Comparison of ENCODE assay signal across 13 cellular contexts in genomic region chr3:50255251-50255615, GRCh38. TPM values are rescaled to one million over a fixed set of nuclear protein-coding genes. Genes with fewer than 3 reads are reported as not detected.
DNase-seq lines count a peak whose midpoint lies in the region; FAIRE-seq and TF ChIP-seq lines count a peak whose summit lies in the region.
"Had no signal": no experiment of that assay in that cellular context is flagged by ENCODE, and none has a peak within 500 bp of the region (broad histone marks: within the 10 kb centered on the region; RNA-seq: fewer than 3 reads in every experiment).

No MANE protein-coding gene starts in this region.

- TF ChIP-seq POLR2A in prostate gland (IDR thresholded peaks at IDR 0.05) (no peak), vagina (IDR thresholded peaks at IDR 0.05) (no peak)

- H3K36me3 ChIP-seq in right atrium auricular region (peaks cover 59% of the 10 kb centered on the region), prostate gland (peaks cover 19 to 21% of the 10 kb centered on the region in 2 donors), vagina (peaks cover 0 to 38% of the 10 kb centered on the region in 2 donors), small intestine (ENCODE audit: control insufficient read depth in 2 of 2, insufficient read depth in 2 of 2, low read length in 2 of 2) (peaks cover 8 to 10% of the 10 kb centered on the region in 2 donors)

- H3K4me1 Mint-ChIP-seq in dendritic cell treated with granulocyte-macrophage colony-stimulating factor and Interleukin-4, amounts not matched to agents 40 ng/mL and 50 ng/mL, for 4 days (ENCODE audit: low read depth), result peaks cover 82% of the 10 kb centered on the region

- H3K27ac ChIP-seq in right atrium auricular region, result peak overlapping the region; percentile 88 to 95
- peak overlapping the region; percentile 42 to 57 for H3K27ac ChIP-seq in prostate gland
- H3K27ac ChIP-seq in vagina, result peak overlapping the region; percentile 75
- H3K27ac ChIP-seq in small intestine (ENCODE audit: low read depth in 1 of 2, low read length in 1 of 2), result peak overlapping the region in 1 of 2 donors; percentile 69
- H3K27ac ChIP-seq: KMS-11 had no signal

- WGBS in prostate gland, result 38% methylated on average over 9 of the region's 9 CpGs
- 79 to 88% (median 84%) methylated on average over 9 of the region's 9 CpGs for WGBS in small intestine, 3 donors

- H3K4me3 Mint-ChIP-seq in dendritic cell treated with granulocyte-macrophage colony-stimulating factor and Interleukin-4, amounts not matched to agents 40 ng/mL and 50 ng/mL, for 4 days, result no peak overlapping the region

- peak overlapping the region; percentile 88 for H3K27ac Mint-ChIP-seq in dendritic cell treated with granulocyte-macrophage colony-stimulating factor and Interleukin-4, amounts not matched to agents 40 ng/mL and 50 ng/mL, for 4 days

- no peaks in the 10 kb centered on the region for H3K27me3 Mint-ChIP-seq in dendritic cell treated with granulocyte-macrophage colony-stimulating factor and Interleukin-4, amounts not matched to agents 40 ng/mL and 50 ng/mL, for 4 days

- no peaks in the 10 kb centered on the region for H3K9me3 Mint-ChIP-seq in dendritic cell treated with granulocyte-macrophage colony-stimulating factor and Interleukin-4, amounts not matched to agents 40 ng/mL and 50 ng/mL, for 4 days

- no peak for FAIRE-seq in small intestine (lab: Jason Lieb, UNC)

- peaks cover 98% of the 10 kb centered on the region for H3K36me3 Mint-ChIP-seq in dendritic cell treated with granulocyte-macrophage colony-stimulating factor and Interleukin-4, amounts not matched to agents 40 ng/mL and 50 ng/mL, for 4 days (ENCODE audit: low read depth)

- TF ChIP-seq CTCF in right atrium auricular region (IDR thresholded peaks at IDR 0.05) (no peak), prostate gland (IDR thresholded peaks at IDR 0.05) (no peak), vagina (IDR thresholded peaks at IDR 0.05) (no peak)

- H3K9me3 ChIP-seq in right atrium auricular region (no peaks in the 10 kb centered on the region), prostate gland (no peaks in the 10 kb centered on the region), vagina (no peaks in the 10 kb centered on the region), small intestine (ENCODE audit: control insufficient read depth, low read depth) (no peaks in the 10 kb centered on the region)

- H3K4me1 ChIP-seq in right atrium auricular region, result peaks cover 0 to 82% of the 10 kb centered on the region in 2 donors
- peaks cover 4% of the 10 kb centered on the region for H3K4me1 ChIP-seq in prostate gland (replicated peaks)
- H3K4me1 ChIP-seq in vagina, result peaks cover 65% of the 10 kb centered on the region
- peaks cover 0 to 5% of the 10 kb centered on the region in 2 donors for H3K4me1 ChIP-seq in small intestine (ENCODE audit: control insufficient read depth in 2 of 2, insufficient read depth in 1 of 2, low read depth in 1 of 2, low read length in 1 of 2)

- H3K4me3 ChIP-seq in right atrium auricular region (no peak overlapping the region), prostate gland (no peak overlapping the region), vagina (no peak overlapping the region), small intestine (ENCODE audit: low read depth in 1 of 2, low read length in 2 of 2) (no peak overlapping the region)

- DNase-seq in right atrium auricular region (ENCODE audit: low spot score) (peak; percentile 58), cardiac septum (ENCODE audit: low spot score) (no peak), prostate gland (ENCODE audit: low spot score) (no peak), vagina (ENCODE audit: extremely low spot score in 2 of 2) (no peak), DMS53 (lab: John Stamatoyannopoulos, UW) (no peak), small intestine (no peak), HK-2 (ENCODE audit: unreplicated experiment) (no peak)
- DNase-seq: activated effector memory CD4-positive, alpha-beta T cell treated with Interleukin-2 at 50 U/mL for 16 hours; NCI-H2081 treated with DMSO at 0.1 percent for 48 hours had no signal

- no peaks in the 10 kb centered on the region for H3K27me3 ChIP-seq in right atrium auricular region
- H3K27me3 ChIP-seq in prostate gland (replicated peaks; ENCODE audit: insufficient read depth), result no peaks in the 10 kb centered on the region
- no peaks in the 10 kb centered on the region for H3K27me3 ChIP-seq in vagina
- no peaks in the 10 kb centered on the region for H3K27me3 ChIP-seq in small intestine (ENCODE audit: control insufficient read depth in 2 of 2, insufficient read depth in 2 of 2, low read length in 2 of 2)

- intact Hi-C loops in cardiac septum (cut with DNase I) (no loop called here), prostate gland (cut with DNase I) (no loop called here), vagina (cut with DNase I) (loop anchor here (5.0 kb wide), 1 partner anchor 67 kb away; the partner anchor contains the start of gene HYAL2)
- intact Hi-C loops in dendritic cell treated with granulocyte-macrophage colony-stimulating factor and Interleukin-4, amounts not matched to agents 40 ng/mL and 50 ng/mL, for 4 days (cut with micrococcal nuclease), result no loop called here

RNA-seq across cellular contexts. Expression of gene SEMA3B, which starts 13.7 kb away (rescaled TPM):
- total RNA-seq in right atrium auricular region (10 to 100 TPM; 15.4 to 20.0 TPM), cardiac septum (26.5 TPM), prostate gland (10 to 100 TPM in 1 of 2 donors, 1 to 10 TPM in 1; 8.7 to 32.0 TPM), vagina (32.9 TPM)
- 100 to 1,000 TPM in 2 of 3 donors, 10 to 100 TPM in 1; 39.2 to 204 (median 164) TPM for polyA plus RNA-seq in small intestine

RNA-seq across cellular contexts. Expression of gene GNAI2, which starts 19.2 kb away (rescaled TPM):
- total RNA-seq in right atrium auricular region, result 100 to 1,000 TPM in 1 of 2 donors, 10 to 100 TPM in 1; 72.1 to 127 TPM
- total RNA-seq in cardiac septum, result 153 TPM
- total RNA-seq in prostate gland, result 100 to 1,000 TPM; 118 to 301 TPM
- 244 TPM for total RNA-seq in vagina
- 100 to 1,000 TPM in 1 of 3 donors, 10 to 100 TPM in 2; 23.9 to 117 (median 49.2) TPM for polyA plus RNA-seq in small intestine

RNA-seq across cellular contexts. Expression of gene LSMEM2, which starts 23.7 kb away (rescaled TPM):
- 10 to 100 TPM in 1 of 2 donors, 1 to 10 TPM in 1; 9.0 to 10.6 TPM for total RNA-seq in right atrium auricular region
- 25.7 TPM for total RNA-seq in cardiac septum
- total RNA-seq in prostate gland, result not detected
- total RNA-seq in vagina, result not detected
- under 1 TPM in 2 of 3 donors, not detected in 1; 0.21 to 0.54 TPM for polyA plus RNA-seq in small intestine
- total RNA-seq: chondrocyte, glomerular endothelial cell had no signal

RNA-seq across cellular contexts. Expression of gene IFRD2, which starts 37.0 kb away (rescaled TPM):
- total RNA-seq in right atrium auricular region, result 10 to 100 TPM; 51.0 to 58.5 TPM
- 45.7 TPM for total RNA-seq in cardiac septum
- 10 to 100 TPM; 93.0 to 99.9 TPM for total RNA-seq in prostate gland
- 37.3 TPM for total RNA-seq in vagina
- polyA plus RNA-seq in small intestine, result 10 to 100 TPM; 65.8 to 93.4 (median 76.2) TPM

RNA-seq across cellular contexts. Expression of gene HYAL3, which starts 44.0 kb away (rescaled TPM):
- total RNA-seq in right atrium auricular region, result 1 to 10 TPM in 1 of 2 donors, under 1 TPM in 1; 0.74 to 3.5 TPM
- total RNA-seq in cardiac septum, result 1.3 TPM
- 10 to 100 TPM in 1 of 2 donors, 1 to 10 TPM in 1; 4.1 to 10.7 TPM for total RNA-seq in prostate gland
- 8.1 TPM for total RNA-seq in vagina
- polyA plus RNA-seq in small intestine, result 1 to 10 TPM; 1.6 to 4.1 (median 2.7) TPM
